1 cellular context compared by ENCODE assay signal in genomic region chr13:113122571-113123225, GRCh38.
TF ChIP-seq lines count a peak whose summit lies in the region.

Gene F10, plus strand, starts transcription at chr13:113122799. Its CDS starts 57 bp downstream, at chr13:113122856.

TF ChIP-seq in HepG2, 621 proteins besides CTCF, POLR2A, EP300 and RAD21 (continued from another document and continues in another):
- TF ChIP-seq TIGD3 (CRISPR knock-in tag; IDR thresholded peaks at IDR 0.05; ENCODE audit: borderline replicate concordance) (0 out of 2 replicates have a peak, but pooled peaks have one; percentile 85), SOX6 (IDR thresholded peaks at IDR 0.05) (no peak), SOX6 (CRISPR knock-in tag; IDR thresholded peaks at IDR 0.05) (peak; percentile 75), FOXA3 (CRISPR knock-in tag; IDR thresholded peaks at IDR 0.05) (peak; percentile 78), CAMTA2 (CRISPR knock-in tag; IDR thresholded peaks at IDR 0.05; ENCODE audit: borderline replicate concordance) (no peak), ZNF121 (CRISPR knock-in tag; IDR thresholded peaks at IDR 0.05) (peak; percentile 9; the same call in 1 of the 2 replicates), ZNF75D (CRISPR knock-in tag; IDR thresholded peaks at IDR 0.05; ENCODE audit: borderline replicate concordance) (no peak), SRSF1 (optimal IDR thresholded peaks at IDR 0.05; ENCODE audit: low read depth, low read length) (peak; percentile 87), ZNF788 (CRISPR knock-in tag; IDR thresholded peaks at IDR 0.05; ENCODE audit: borderline replicate concordance) (peak; percentile 93; the same call in 1 of the 2 replicates), ZNF343 (CRISPR knock-in tag; IDR thresholded peaks at IDR 0.05) (peak; percentile 74; the same call in 1 of the 2 replicates), ZNF256 (CRISPR knock-in tag; conservative IDR thresholded peaks at IDR 0.05) (peak; percentile 47), ZNF83 (CRISPR knock-in tag; IDR thresholded peaks at IDR 0.05; ENCODE audit: borderline replicate concordance) (peak; percentile 83; the same call in 1 of the 2 replicates), ZNF883 (CRISPR knock-in tag; IDR thresholded peaks at IDR 0.05; ENCODE audit: not compliant biosample characterization) (peak; percentile 64), IKZF1 (IDR thresholded peaks at IDR 0.05) (no peak), ZC3H13 (CRISPR knock-in tag; IDR thresholded peaks at IDR 0.05) (peak; percentile 95; the same call in 1 of the 2 replicates), GABPA (IDR thresholded peaks at IDR 0.05; ENCODE audit: low read depth, low read length) (no peak), GABPA (CRISPR knock-in tag; IDR thresholded peaks at IDR 0.05; ENCODE audit: low read depth) (no peak), MLX (CRISPR knock-in tag; IDR thresholded peaks at IDR 0.05) (no peak; the same call in 1 of the 2 replicates), ZNF30 (CRISPR knock-in tag; IDR thresholded peaks at IDR 0.05) (no peak), RNF219 (CRISPR knock-in tag; IDR thresholded peaks at IDR 0.05) (no peak), ZNF558 (CRISPR knock-in tag; IDR thresholded peaks at IDR 0.05; ENCODE audit: borderline replicate concordance) (peak; percentile 80; the same call in 1 of the 2 replicates), ZNF710 (CRISPR knock-in tag; IDR thresholded peaks at IDR 0.05; ENCODE audit: borderline replicate concordance) (peak; percentile 26; the same call in 1 of the 2 replicates), ZNF773 (CRISPR knock-in tag; IDR thresholded peaks at IDR 0.05; ENCODE audit: borderline replicate concordance) (0 out of 2 replicates have a peak, but pooled peaks have one; percentile 37), ISL2 (CRISPR knock-in tag; IDR thresholded peaks at IDR 0.05) (peak; percentile 81), SPEN (CRISPR knock-in tag; IDR thresholded peaks at IDR 0.05; ENCODE audit: low read depth) (peak; percentile 95), MLLT10 (CRISPR knock-in tag; IDR thresholded peaks at IDR 0.05) (no peak), KDM1A (CRISPR knock-in tag; IDR thresholded peaks at IDR 0.05) (peak; percentile 53), CC2D1A (CRISPR knock-in tag; IDR thresholded peaks at IDR 0.05) (no peak), ZSCAN31 (CRISPR knock-in tag; IDR thresholded peaks at IDR 0.05; ENCODE audit: low read depth) (peak; percentile 82; the same call in 1 of the 2 replicates), SIN3B (IDR thresholded peaks at IDR 0.05; ENCODE audit: low read length) (peak; percentile 52; the same call in 1 of the 2 replicates), PPARG (CRISPR knock-in tag; conservative IDR thresholded peaks at IDR 0.05) (no peak; the same call in 1 of the 2 replicates), REL (CRISPR knock-in tag; conservative IDR thresholded peaks at IDR 0.05) (no peak), MED1 (CRISPR knock-in tag; IDR thresholded peaks at IDR 0.05) (peak; percentile 90), RBM22 (optimal IDR thresholded peaks at IDR 0.05; ENCODE audit: low read length) (no peak), NR2F2 (IDR thresholded peaks at IDR 0.05; ENCODE audit: borderline replicate concordance, low read depth) (no peak), ZZZ3 (CRISPR knock-in tag; IDR thresholded peaks at IDR 0.05; ENCODE audit: borderline replicate concordance) (peak; percentile 59; the same call in 1 of the 2 replicates), STAT5B (CRISPR knock-in tag; IDR thresholded peaks at IDR 0.05) (0 out of 2 replicates have a peak, but pooled peaks have one; percentile 29), KLF11 (CRISPR knock-in tag; IDR thresholded peaks at IDR 0.05) (peak; percentile 77; the same call in 1 of the 2 replicates), GATAD2A (CRISPR knock-in tag; IDR thresholded peaks at IDR 0.05) (peak; percentile 79)
- TF ChIP-seq, protein P1, sequence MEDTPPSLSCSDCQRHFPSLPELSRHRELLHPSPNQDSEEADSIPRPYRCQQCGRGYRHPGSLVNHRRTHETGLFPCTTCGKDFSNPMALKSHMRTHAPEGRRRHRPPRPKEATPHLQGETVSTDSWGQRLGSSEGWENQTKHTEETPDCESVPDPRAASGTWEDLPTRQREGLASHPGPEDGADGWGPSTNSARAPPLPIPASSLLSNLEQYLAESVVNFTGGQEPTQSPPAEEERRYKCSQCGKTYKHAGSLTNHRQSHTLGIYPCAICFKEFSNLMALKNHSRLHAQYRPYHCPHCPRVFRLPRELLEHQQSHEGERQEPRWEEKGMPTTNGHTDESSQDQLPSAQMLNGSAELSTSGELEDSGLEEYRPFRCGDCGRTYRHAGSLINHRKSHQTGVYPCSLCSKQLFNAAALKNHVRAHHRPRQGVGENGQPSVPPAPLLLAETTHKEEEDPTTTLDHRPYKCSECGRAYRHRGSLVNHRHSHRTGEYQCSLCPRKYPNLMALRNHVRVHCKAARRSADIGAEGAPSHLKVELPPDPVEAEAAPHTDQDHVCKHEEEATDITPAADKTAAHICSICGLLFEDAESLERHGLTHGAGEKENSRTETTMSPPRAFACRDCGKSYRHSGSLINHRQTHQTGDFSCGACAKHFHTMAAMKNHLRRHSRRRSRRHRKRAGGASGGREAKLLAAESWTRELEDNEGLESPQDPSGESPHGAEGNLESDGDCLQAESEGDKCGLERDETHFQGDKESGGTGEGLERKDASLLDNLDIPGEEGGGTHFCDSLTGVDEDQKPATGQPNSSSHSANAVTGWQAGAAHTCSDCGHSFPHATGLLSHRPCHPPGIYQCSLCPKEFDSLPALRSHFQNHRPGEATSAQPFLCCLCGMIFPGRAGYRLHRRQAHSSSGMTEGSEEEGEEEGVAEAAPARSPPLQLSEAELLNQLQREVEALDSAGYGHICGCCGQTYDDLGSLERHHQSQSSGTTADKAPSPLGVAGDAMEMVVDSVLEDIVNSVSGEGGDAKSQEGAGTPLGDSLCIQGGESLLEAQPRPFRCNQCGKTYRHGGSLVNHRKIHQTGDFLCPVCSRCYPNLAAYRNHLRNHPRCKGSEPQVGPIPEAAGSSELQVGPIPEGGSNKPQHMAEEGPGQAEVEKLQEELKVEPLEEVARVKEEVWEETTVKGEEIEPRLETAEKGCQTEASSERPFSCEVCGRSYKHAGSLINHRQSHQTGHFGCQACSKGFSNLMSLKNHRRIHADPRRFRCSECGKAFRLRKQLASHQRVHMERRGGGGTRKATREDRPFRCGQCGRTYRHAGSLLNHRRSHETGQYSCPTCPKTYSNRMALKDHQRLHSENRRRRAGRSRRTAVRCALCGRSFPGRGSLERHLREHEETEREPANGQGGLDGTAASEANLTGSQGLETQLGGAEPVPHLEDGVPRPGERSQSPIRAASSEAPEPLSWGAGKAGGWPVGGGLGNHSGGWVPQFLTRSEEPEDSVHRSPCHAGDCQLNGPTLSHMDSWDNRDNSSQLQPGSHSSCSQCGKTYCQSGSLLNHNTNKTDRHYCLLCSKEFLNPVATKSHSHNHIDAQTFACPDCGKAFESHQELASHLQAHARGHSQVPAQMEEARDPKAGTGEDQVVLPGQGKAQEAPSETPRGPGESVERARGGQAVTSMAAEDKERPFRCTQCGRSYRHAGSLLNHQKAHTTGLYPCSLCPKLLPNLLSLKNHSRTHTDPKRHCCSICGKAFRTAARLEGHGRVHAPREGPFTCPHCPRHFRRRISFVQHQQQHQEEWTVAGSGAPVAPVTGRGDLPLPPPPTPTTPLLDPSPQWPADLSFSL (CRISPR knock-in tag; IDR thresholded peaks at IDR 0.05) = no peak
- TF ChIP-seq, protein P2, sequence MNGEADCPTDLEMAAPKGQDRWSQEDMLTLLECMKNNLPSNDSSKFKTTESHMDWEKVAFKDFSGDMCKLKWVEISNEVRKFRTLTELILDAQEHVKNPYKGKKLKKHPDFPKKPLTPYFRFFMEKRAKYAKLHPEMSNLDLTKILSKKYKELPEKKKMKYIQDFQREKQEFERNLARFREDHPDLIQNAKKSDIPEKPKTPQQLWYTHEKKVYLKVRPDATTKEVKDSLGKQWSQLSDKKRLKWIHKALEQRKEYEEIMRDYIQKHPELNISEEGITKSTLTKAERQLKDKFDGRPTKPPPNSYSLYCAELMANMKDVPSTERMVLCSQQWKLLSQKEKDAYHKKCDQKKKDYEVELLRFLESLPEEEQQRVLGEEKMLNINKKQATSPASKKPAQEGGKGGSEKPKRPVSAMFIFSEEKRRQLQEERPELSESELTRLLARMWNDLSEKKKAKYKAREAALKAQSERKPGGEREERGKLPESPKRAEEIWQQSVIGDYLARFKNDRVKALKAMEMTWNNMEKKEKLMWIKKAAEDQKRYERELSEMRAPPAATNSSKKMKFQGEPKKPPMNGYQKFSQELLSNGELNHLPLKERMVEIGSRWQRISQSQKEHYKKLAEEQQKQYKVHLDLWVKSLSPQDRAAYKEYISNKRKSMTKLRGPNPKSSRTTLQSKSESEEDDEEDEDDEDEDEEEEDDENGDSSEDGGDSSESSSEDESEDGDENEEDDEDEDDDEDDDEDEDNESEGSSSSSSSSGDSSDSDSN (CRISPR knock-in tag; IDR thresholded peaks at IDR 0.05) = peak; percentile 94
